Comparison of ENCODE assay signal across 8 cellular contexts in genomic region chr2:86337235-86338099, GRCh38. TPM values are rescaled to one million over a fixed set of nuclear protein-coding genes. Genes with fewer than 3 reads are reported as not detected.
DNase-seq lines count a peak whose midpoint lies in the region; ATAC-seq, FAIRE-seq and TF ChIP-seq lines count a peak whose summit lies in the region.

A gene with protein sequence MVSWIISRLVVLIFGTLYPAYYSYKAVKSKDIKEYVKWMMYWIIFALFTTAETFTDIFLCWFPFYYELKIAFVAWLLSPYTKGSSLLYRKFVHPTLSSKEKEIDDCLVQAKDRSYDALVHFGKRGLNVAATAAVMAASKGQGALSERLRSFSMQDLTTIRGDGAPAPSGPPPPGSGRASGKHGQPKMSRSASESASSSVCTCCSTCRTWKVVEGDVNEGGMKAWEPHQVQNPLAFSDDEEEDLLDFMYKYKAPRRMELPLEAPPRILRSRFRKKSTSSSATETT (minus strand): TSS chr2:86337626. CDS start chr2:86337510, 116 bp downstream.

- H3K27me3 ChIP-seq in SU-DHL-6 (ENCODE audit: low read length) (no peaks in the 10 kb centered on the region), mesenchymal stem cell (ENCODE audit: control insufficient read depth in 1 of 2, insufficient read depth in 1 of 2, low read length in 2 of 2) (peaks cover 75 to 81% of the 10 kb centered on the region in 2 experiments), thymus (ENCODE audit: control insufficient read depth, insufficient read depth) (peaks cover 46% of the 10 kb centered on the region)

- H3K4me3 ChIP-seq in AG09309 (ENCODE audit: control insufficient read depth, low read depth, low read length) = peak within 1 kb of the TSS; percentile 23
- peak within 1 kb of the TSS; percentile 22 for H3K4me3 ChIP-seq in SU-DHL-6 (ENCODE audit: insufficient read depth, low read length, poor library complexity, severe bottlenecking)
- peak within 1 kb of the TSS; percentile 45 to 53 for H3K4me3 ChIP-seq in mesenchymal stem cell (ENCODE audit: insufficient read depth in 1 of 2, low read depth in 1 of 2, low read length in 2 of 2)
- H3K4me3 ChIP-seq in thymus (ENCODE audit: low read length) = peak within 1 kb of the TSS; percentile 49

- H3K18ac ChIP-seq in mesenchymal stem cell (ENCODE audit: low read depth in 1 of 2, low read length in 2 of 2) = no peak within 1 kb of the TSS

- H3K9me3 ChIP-seq in SU-DHL-6 (ENCODE audit: insufficient read depth, low read length) (peaks cover 4% of the 10 kb centered on the region; the same call in 1 of the 2 replicates), mesenchymal stem cell (ENCODE audit: control insufficient read depth, low read length) (peaks cover 18% of the 10 kb centered on the region), thymus (ENCODE audit: control insufficient read depth) (peaks cover 5% of the 10 kb centered on the region)

- peak within 1 kb of the TSS in 1 of 2 experiments; percentile 11 for H3K23ac ChIP-seq in mesenchymal stem cell (ENCODE audit: low read length in 2 of 2)

- H3K4me2 ChIP-seq in SU-DHL-6 (ENCODE audit: low read depth, low read length, poor library complexity, severe bottlenecking) (peak within 1 kb of the TSS; percentile 50), mesenchymal stem cell (ENCODE audit: low read length, poor library complexity, severe bottlenecking) (peak within 1 kb of the TSS; percentile 87)

- no peak within 1 kb of the TSS for H2BK120ac ChIP-seq in mesenchymal stem cell (ENCODE audit: low read depth, low read length)

- no peaks in the 10 kb centered on the region for H4K20me1 ChIP-seq in SU-DHL-6 (ENCODE audit: low read depth, low read length)

- H3K9me2 ChIP-seq in SU-DHL-6 (replicated peaks; ENCODE audit: insufficient read depth, low read length) = no peaks in the 10 kb centered on the region

- no peaks in the 10 kb centered on the region for H3K79me1 ChIP-seq in mesenchymal stem cell (replicated peaks; ENCODE audit: low read length, poor library complexity, severe bottlenecking)

- no peak within 1 kb of the TSS for H4K91ac ChIP-seq in mesenchymal stem cell (ENCODE audit: low read length)

- WGBS in mesenchymal stem cell = 2% methylated on average over 58 of the region's 102 CpGs
- under 1% methylated on average over 102 of the region's 102 CpGs for WGBS in thymus

- H3K4me1 ChIP-seq in mesenchymal stem cell (ENCODE audit: control insufficient read depth, insufficient read depth, low read depth, low read length) (peaks cover 12% of the 10 kb centered on the region), thymus (ENCODE audit: control insufficient read depth, insufficient read depth, low read length) (peaks cover 3% of the 10 kb centered on the region)

- no peak within 1 kb of the TSS for H3K4ac ChIP-seq in mesenchymal stem cell (ENCODE audit: low read depth in 1 of 2, low read length in 2 of 2)

- DNase-seq in AG09309 (ENCODE audit: low read depth) (no peak), GM19239 (ENCODE audit: insufficient read length, low spot score) (peak; percentile 28), ecto neural progenitor cell (ENCODE audit: low spot score) (peak; percentile 78), mesenchymal stem cell (peak; percentile 3)

- H3K9ac ChIP-seq in SU-DHL-6 (ENCODE audit: low read length) (no peak within 1 kb of the TSS), mesenchymal stem cell (ENCODE audit: low read length) (no peak within 1 kb of the TSS)

- H3K36me3 ChIP-seq in SU-DHL-6 (ENCODE audit: low read length) (no peaks in the 10 kb centered on the region), mesenchymal stem cell (ENCODE audit: control insufficient read depth in 1 of 2, insufficient read depth in 2 of 2, low read depth in 1 of 2, low read length in 2 of 2) (no peaks in the 10 kb centered on the region), thymus (ENCODE audit: control insufficient read depth, insufficient read depth) (no peaks in the 10 kb centered on the region)

- no peaks in the 10 kb centered on the region for H3F3A ChIP-seq in SU-DHL-6 (ENCODE audit: insufficient read depth)

- no peak within 1 kb of the TSS for H2BK5ac ChIP-seq in mesenchymal stem cell (ENCODE audit: low read depth, low read length, poor library complexity, severe bottlenecking)

- no peak for FAIRE-seq in GM19239 (lab: Jason Lieb, UNC)

- H2AK5ac ChIP-seq in mesenchymal stem cell (ENCODE audit: low read length, severe bottlenecking) = no peak within 1 kb of the TSS

- no peak within 1 kb of the TSS for H4K8ac ChIP-seq in mesenchymal stem cell (ENCODE audit: low read length)

- H2AFZ ChIP-seq in SU-DHL-6 (ENCODE audit: low read depth, low read length, severe bottlenecking) (no peak within 1 kb of the TSS), mesenchymal stem cell (ENCODE audit: low read depth, low read length) (no peak within 1 kb of the TSS)

- no peak within 1 kb of the TSS for H3K14ac ChIP-seq in mesenchymal stem cell (ENCODE audit: low read length in 2 of 2)

- ATAC-seq in HG03342 (IDR thresholded peaks at IDR 0.05; ENCODE audit: unreplicated experiment) (no peak), GM19397 (IDR thresholded peaks at IDR 0.05; ENCODE audit: unreplicated experiment) (no peak)

- no peak within 1 kb of the TSS for H2BK12ac ChIP-seq in mesenchymal stem cell (ENCODE audit: low read length in 2 of 2)

- no peak within 1 kb of the TSS for H2BK15ac ChIP-seq in mesenchymal stem cell (ENCODE audit: low read depth, poor library complexity, severe bottlenecking)

- TF ChIP-seq CTCF in AG09309 (IDR thresholded peaks at IDR 0.05; ENCODE audit: control insufficient read depth, insufficient read depth, low read depth, low read length, missing control alignments) = no peak
- no peak for TF ChIP-seq CTCF in SU-DHL-6 (IDR thresholded peaks at IDR 0.05; ENCODE audit: insufficient read depth, low read length, poor library complexity, severe bottlenecking)

- H3K27ac ChIP-seq in SU-DHL-6 (ENCODE audit: low read depth, low read length) = no peak within 1 kb of the TSS
- no peak within 1 kb of the TSS for H3K27ac ChIP-seq in mesenchymal stem cell (ENCODE audit: low read length, poor library complexity, severe bottlenecking)
- no peak within 1 kb of the TSS for H3K27ac ChIP-seq in thymus (ENCODE audit: low read depth)

- no peaks in the 10 kb centered on the region for H3K79me2 ChIP-seq in SU-DHL-6 (ENCODE audit: insufficient read depth, low read length)

RNA-seq across cellular contexts. Expression of the gene that starts here (rescaled TPM):
- 0.22 TPM for polyA plus RNA-seq in mesenchymal stem cell (2013, experiment 1 of 2)
- 0.12 TPM for polyA plus RNA-seq in mesenchymal stem cell (2013, experiment 2 of 2)
- polyA plus RNA-seq in thymus = 1.3 TPM
